28 cellular contexts compared by ENCODE assay signal in genomic region chr6:4516206-4516605, GRCh38.
"Had no signal": no experiment of that assay in that cellular context is flagged by ENCODE, and none has a peak within 500 bp of the region (broad histone marks: within the 10 kb centered on the region; RNA-seq: fewer than 3 reads in every experiment).

No MANE protein-coding gene starts in this region.

- DNase-seq: activated CD4-positive, alpha-beta T cell treated with anti-CD3 and anti-CD28 coated beads, Interleukin-2, amount 50 U/mL, for 1 hour; activated CD4-positive, CD25-positive, alpha-beta regulatory T cell treated with anti-CD3 and anti-CD28 coated beads, Interleukin-2, amount 50 U/mL, for 72 hours; activated CD8-positive, alpha-beta memory T cell treated with anti-CD3 and anti-CD28 coated beads, Interleukin-2, amount 10 ng/mL, durations not matched to agents 7 days and 5 days; activated CD8-positive, alpha-beta T cell treated with anti-CD3 and anti-CD28 coated beads for 36 hours; activated naive CD4-positive, alpha-beta T cell; activated T-cell treated with anti-CD3 and anti-CD28 coated beads, Interleukin-2, amount 50 U/mL, for 72 hours; anterior cingulate cortex; body of pancreas; left lung; lower lobe of right lung; mesenchymal stem cell; natural killer cell; occipital lobe; psoas muscle; spleen; stimulated activated naive CD4-positive, alpha-beta T cell had no signal

- H3K27ac Mint-ChIP-seq: activated CD8-positive, alpha-beta memory T cell treated with anti-CD3 and anti-CD28 coated beads, Interleukin-2, amount 10 ng/mL, durations not matched to agents 7 days and 5 days; activated CD8-positive, alpha-beta T cell treated with anti-CD3 and anti-CD28 coated beads for 36 hours; activated naive CD4-positive, alpha-beta T cell treated with anti-CD3 and anti-CD28 coated beads, Interleukin-2, amount 50 U/mL, for 72 hours; activated T-cell treated with anti-CD3 and anti-CD28 coated beads, Interleukin-2, amount 50 U/mL, for 72 hours; natural killer cell; neural progenitor cell had no signal

- H3K27ac ChIP-seq: body of pancreas, esophagus muscularis mucosa, left lung, lower lobe of right lung, neural progenitor cell, parathyroid adenoma, psoas muscle, right atrium auricular region, spleen, tibial nerve, VCaP had no signal

- H3K79me2 ChIP-seq: parathyroid adenoma had no signal

- FAIRE-seq: endothelial cell of umbilical vein, frontal cortex, keratinocyte, TTC549, urothelium cell line had no signal

- H3K9me3 Mint-ChIP-seq: activated CD8-positive, alpha-beta T cell treated with anti-CD3 and anti-CD28 coated beads for 36 hours; activated T-cell treated with anti-CD3 and anti-CD28 coated beads, Interleukin-2, amount 50 U/mL, for 72 hours; natural killer cell; neural progenitor cell had no signal

- H3K4me3 Mint-ChIP-seq: activated CD8-positive, alpha-beta memory T cell treated with anti-CD3 and anti-CD28 coated beads, Interleukin-2, amount 10 ng/mL, durations not matched to agents 7 days and 5 days; activated CD8-positive, alpha-beta T cell treated with anti-CD3 and anti-CD28 coated beads for 36 hours; activated T-cell treated with anti-CD3 and anti-CD28 coated beads, Interleukin-2, amount 50 U/mL, for 72 hours; natural killer cell; neural progenitor cell had no signal

- H3K4me1 Mint-ChIP-seq: activated CD8-positive, alpha-beta memory T cell treated with anti-CD3 and anti-CD28 coated beads, Interleukin-2, amount 10 ng/mL, durations not matched to agents 7 days and 5 days; natural killer cell; neural progenitor cell had no signal

- H3K4me2 ChIP-seq: neural progenitor cell had no signal

- H3K4me1 ChIP-seq: body of pancreas, esophagus muscularis mucosa, left lung, lower lobe of right lung, neural progenitor cell, parathyroid adenoma, psoas muscle, right atrium auricular region, spleen, tibial nerve had no signal

- H2AFZ ChIP-seq: neural progenitor cell, parathyroid adenoma had no signal

- H3K9ac ChIP-seq: neural progenitor cell, parathyroid adenoma had no signal

- H3K4me3 ChIP-seq: body of pancreas, esophagus muscularis mucosa, left lung, lower lobe of right lung, neural progenitor cell, psoas muscle, right atrium auricular region, spleen, tibial nerve had no signal

- H3K27me3 ChIP-seq: body of pancreas, left lung, neural progenitor cell, right atrium auricular region, spleen, tibial nerve had no signal

- H3K36me3 ChIP-seq: esophagus muscularis mucosa, left lung, lower lobe of right lung, neural progenitor cell, right atrium auricular region, spleen, tibial nerve had no signal

- H3K36me3 Mint-ChIP-seq: activated CD8-positive, alpha-beta memory T cell treated with anti-CD3 and anti-CD28 coated beads, Interleukin-2, amount 10 ng/mL, durations not matched to agents 7 days and 5 days; activated naive CD4-positive, alpha-beta T cell treated with anti-CD3 and anti-CD28 coated beads, Interleukin-2, amount 50 U/mL, for 72 hours; natural killer cell; neural progenitor cell had no signal

- ATAC-seq: activated CD8-positive, alpha-beta memory T cell treated with anti-CD3 and anti-CD28 coated beads, Interleukin-2, amount 10 ng/mL, durations not matched to agents 7 days and 5 days; activated CD8-positive, alpha-beta T cell treated with anti-CD3 and anti-CD28 coated beads for 36 hours; activated naive CD4-positive, alpha-beta T cell treated with anti-CD3 and anti-CD28 coated beads, Interleukin-2, amount 50 U/mL, for 72 hours; activated T-cell treated with anti-CD3 and anti-CD28 coated beads, Interleukin-2, amount 50 U/mL, for 72 hours; body of pancreas; left lung; lower lobe of right lung; natural killer cell had no signal

- H3K9me3 ChIP-seq: body of pancreas, esophagus muscularis mucosa, left lung, lower lobe of right lung, psoas muscle, right atrium auricular region, tibial nerve had no signal
